Comparison of ENCODE assay signal across 18 cellular contexts in genomic region chr5:74581988-74582365, GRCh38. TPM values are rescaled to one million over a fixed set of nuclear protein-coding genes. Genes with fewer than 3 reads are reported as not detected.
DNase-seq lines count a peak whose midpoint lies in the region; ATAC-seq, FAIRE-seq and TF ChIP-seq lines count a peak whose summit lies in the region.
"Had no signal": no experiment of that assay in that cellular context is flagged by ENCODE, and none has a peak within 500 bp of the region (broad histone marks: within the 10 kb centered on the region; RNA-seq: fewer than 3 reads in every experiment).

No MANE protein-coding gene starts in this region.

- peak; percentile 27 for DNase-seq in activated CD4-positive, alpha-beta memory T cell treated with anti-CD3 and anti-CD28 coated beads for 36 hours
- no peak for DNase-seq in activated CD4-positive, alpha-beta memory T cell treated with anti-CD3 and anti-CD28 coated beads, Interleukin-2, amount 10 ng/mL, durations not matched to agents 7 days and 5 days
- DNase-seq in astrocyte of the hippocampus (ENCODE audit: low read depth, low spot score) = peak; percentile 31
- no peak for DNase-seq in HepG2 (ENCODE audit: low spot score)
- DNase-seq in Right ventricle myocardium superior = no peak
- DNase-seq in SKM-1 treated with dmso at 0.1 percent for 144 hours (lab: John Stamatoyannopoulos, UW; ENCODE audit: unreplicated experiment) = no peak
- DNase-seq: GF-D8, GOT3, NCI-H1105, NCI-H1694 treated with DMSO at 0.1 percent for 48 hours, NCI-H446 treated with DMSO at 0.1 percent for 48 hours, NCI-H748 treated with DMSO at 0.1 percent for 48 hours, SK-N-SH had no signal

- no peak for TF ChIP-seq POLR2A in HepG2 (IDR thresholded peaks at IDR 0.05; ENCODE audit: insufficient read depth in 1 of 2, low read depth in 2 of 2, low read length in 2 of 2)

- H3K9me3 ChIP-seq in HepG2 (ENCODE audit: low read length) = no peaks in the 10 kb centered on the region
- H3K9me3 ChIP-seq: SK-N-SH had no signal

- TF ChIP-seq EP300 in HepG2 (IDR thresholded peaks at IDR 0.05; ENCODE audit: low read depth in 2 of 2, low read length in 2 of 2) (no peak), HepG2 (CRISPR knock-in tag; IDR thresholded peaks at IDR 0.05; ENCODE audit: borderline replicate concordance) (no peak)

- CTCF ChIA-PET in activated CD4-positive, alpha-beta memory T cell treated with anti-CD3 and anti-CD28 coated beads for 36 hours (lab: Charles Lee) = no interaction called here
- CTCF ChIA-PET in activated CD4-positive, alpha-beta memory T cell treated with anti-CD3 and anti-CD28 coated beads, Interleukin-2, amount 10 ng/mL, durations not matched to agents 7 days and 5 days (lab: Charles Lee) = interaction anchor here (1.3 kb wide), 1 partner anchor 58 kb away, joined by 3 read pairs; the partner anchor contains the start of gene ENC1
- CTCF ChIA-PET in HepG2 (lab: Yijun Ruan, JAX; ENCODE audit: low intra/inter-chr PET ratio, low total read pairs) = no interaction called here

- H3K4me1 Mint-ChIP-seq in activated CD4-positive, alpha-beta memory T cell treated with anti-CD3 and anti-CD28 coated beads for 36 hours (ENCODE audit: low read depth) = peaks cover 35% of the 10 kb centered on the region
- peaks cover 32% of the 10 kb centered on the region for H3K4me1 Mint-ChIP-seq in activated CD4-positive, alpha-beta memory T cell treated with anti-CD3 and anti-CD28 coated beads, Interleukin-2, amount 10 ng/mL, durations not matched to agents 7 days and 5 days

- H3K4me3 Mint-ChIP-seq in activated CD4-positive, alpha-beta memory T cell treated with anti-CD3 and anti-CD28 coated beads for 36 hours = no peak overlapping the region
- no peak overlapping the region for H3K4me3 Mint-ChIP-seq in activated CD4-positive, alpha-beta memory T cell treated with anti-CD3 and anti-CD28 coated beads, Interleukin-2, amount 10 ng/mL, durations not matched to agents 7 days and 5 days

- no peak overlapping the region for H3K4me2 ChIP-seq in HepG2 (ENCODE audit: low read depth, low read length)
- H3K4me2 ChIP-seq: SK-N-SH had no signal

- POLR2A ChIA-PET in activated CD4-positive, alpha-beta memory T cell treated with anti-CD3 and anti-CD28 coated beads for 36 hours (lab: Charles Lee) = interaction anchor here (0.7 kb wide), 1 partner anchor 51 kb away, joined by 3 read pairs; no protein-coding TSS in a partner anchor
- POLR2A ChIA-PET in activated CD4-positive, alpha-beta memory T cell treated with anti-CD3 and anti-CD28 coated beads, Interleukin-2, amount 10 ng/mL, durations not matched to agents 7 days and 5 days (lab: Charles Lee) = no interaction called here
- POLR2A ChIA-PET in HepG2 (lab: Yijun Ruan, JAX) = interaction anchor here (1.0 kb wide), 1 partner anchor 51 kb away, joined by 6 read pairs; no protein-coding TSS in a partner anchor

- no peak overlapping the region for H3K27ac Mint-ChIP-seq in activated CD4-positive, alpha-beta memory T cell treated with anti-CD3 and anti-CD28 coated beads for 36 hours
- H3K27ac Mint-ChIP-seq in activated CD4-positive, alpha-beta memory T cell treated with anti-CD3 and anti-CD28 coated beads, Interleukin-2, amount 10 ng/mL, durations not matched to agents 7 days and 5 days = no peak overlapping the region

- no peak overlapping the region for H3K4me3 ChIP-seq in HepG2 (replicated peaks in 1 of 3; ENCODE audit: insufficient read depth in 1 of 3, low read depth in 2 of 3, low read length in 3 of 3)
- H3K4me3 ChIP-seq: K562 had no signal

- H3K9me3 Mint-ChIP-seq in activated CD4-positive, alpha-beta memory T cell treated with anti-CD3 and anti-CD28 coated beads for 36 hours = no peaks in the 10 kb centered on the region
- H3K9me3 Mint-ChIP-seq in activated CD4-positive, alpha-beta memory T cell treated with anti-CD3 and anti-CD28 coated beads, Interleukin-2, amount 10 ng/mL, durations not matched to agents 7 days and 5 days = no peaks in the 10 kb centered on the region

- peak overlapping the region; percentile 99 for H3K27ac ChIP-seq in HepG2 (ENCODE audit: extremely low read length, insufficient read depth, low read length)

- no peak overlapping the region for H2AFZ ChIP-seq in HepG2 (ENCODE audit: low read length)

- no peak for TF ChIP-seq CTCF in HepG2 (CRISPR knock-in tag; IDR thresholded peaks at IDR 0.05)

- no peaks in the 10 kb centered on the region for H3K27me3 ChIP-seq in HepG2 (ENCODE audit: control insufficient read depth in 1 of 2, insufficient read depth in 2 of 2, low read length in 2 of 2)

- BruUV-seq in HepG2 (replicated peaks; lab: Mats Ljungman, UMichigan) = no TSS peak

- ATAC-seq in HepG2 (no peak), Right ventricle myocardium superior (ENCODE audit: poor library complexity) (no peak), GM21529 (IDR thresholded peaks at IDR 0.05; ENCODE audit: unreplicated experiment) (no peak), GM18858 (IDR thresholded peaks at IDR 0.05; ENCODE audit: unreplicated experiment) (no peak)
- ATAC-seq: K562 had no signal

- H4K20me1 ChIP-seq in HepG2 (ENCODE audit: insufficient read depth, low read length) = no peaks in the 10 kb centered on the region

- in situ Hi-C loops in HepG2 (cut with HindIII; ENCODE audit: extremely low pct_ligation_motif_present, low pct_unique_long_range_greater_than_20kb) = loop anchor here (5.0 kb wide), 1 partner anchor 55 kb away; no protein-coding TSS in a partner anchor

- intact Hi-C loops in activated CD4-positive, alpha-beta memory T cell treated with anti-CD3 and anti-CD28 coated beads for 36 hours (cut with micrococcal nuclease) = no loop called here
- intact Hi-C loops in HepG2 (cut with micrococcal nuclease; ENCODE audit: unreplicated experiment) = loop anchor here (5.0 to 10.0 kb wide), 4 partner anchors 47 to 175 kb away; partner anchors contain the start of gene ENC1
- intact Hi-C loops in Right ventricle myocardium superior (cut with DNase I) = no loop called here

- 99% methylated on average over 4 of the region's 4 CpGs for WGBS in HepG2 (ENCODE audit: low lambda C conversion rate)

- peak overlapping the region; percentile 58; the same call in 1 of the 2 replicates for H3K9ac ChIP-seq in HepG2 (ENCODE audit: insufficient read depth, low read depth, low read length)
- H3K9ac ChIP-seq: SK-N-SH had no signal

- no peaks in the 10 kb centered on the region for H3K79me2 ChIP-seq in HepG2 (ENCODE audit: insufficient read depth, low read length)

- H3K36me3 Mint-ChIP-seq in activated CD4-positive, alpha-beta memory T cell treated with anti-CD3 and anti-CD28 coated beads for 36 hours = no peaks in the 10 kb centered on the region
- no peaks in the 10 kb centered on the region for H3K36me3 Mint-ChIP-seq in activated CD4-positive, alpha-beta memory T cell treated with anti-CD3 and anti-CD28 coated beads, Interleukin-2, amount 10 ng/mL, durations not matched to agents 7 days and 5 days (ENCODE audit: low read depth)

- FAIRE-seq in HepG2 (lab: Jason Lieb, UNC) = no peak
- FAIRE-seq: A204.1, D721Med, K562 had no signal

- H3K27me3 Mint-ChIP-seq in activated CD4-positive, alpha-beta memory T cell treated with anti-CD3 and anti-CD28 coated beads for 36 hours = peaks cover 8% of the 10 kb centered on the region
- peaks cover 30% of the 10 kb centered on the region for H3K27me3 Mint-ChIP-seq in activated CD4-positive, alpha-beta memory T cell treated with anti-CD3 and anti-CD28 coated beads, Interleukin-2, amount 10 ng/mL, durations not matched to agents 7 days and 5 days

- H3K36me3 ChIP-seq in HepG2 (replicated peaks in 1 of 2; ENCODE audit: control insufficient read depth in 1 of 2, insufficient read depth in 2 of 2, low read length in 2 of 2) = no peaks in the 10 kb centered on the region

- no peak for TF ChIP-seq RAD21 in HepG2 (CRISPR knock-in tag; IDR thresholded peaks at IDR 0.05)

- H3K4me1 ChIP-seq in HepG2 (ENCODE audit: insufficient read depth, low read length) = peaks cover 97% of the 10 kb centered on the region

TF ChIP-seq in HepG2, 621 proteins besides CTCF, POLR2A, EP300 and RAD21 (continues in another document):
- TF ChIP-seq MAZ (IDR thresholded peaks at IDR 0.05; ENCODE audit: borderline replicate concordance, low read depth, low read length) (no peak), MAZ (CRISPR knock-in tag; IDR thresholded peaks at IDR 0.05; ENCODE audit: low read depth) (no peak), ZNF652 (CRISPR knock-in tag; IDR thresholded peaks at IDR 0.05; ENCODE audit: borderline replicate concordance, low read depth) (0 out of 2 replicates have a peak, but pooled peaks have one; percentile 26)

RNA-seq across cellular contexts. Expression of gene ENC1, which starts 58.6 kb away (rescaled TPM):
- total RNA-seq in activated CD4-positive, alpha-beta memory T cell treated with anti-CD3 and anti-CD28 coated beads for 36 hours = under 1 TPM; 0.29 to 0.44 TPM
- total RNA-seq in activated CD4-positive, alpha-beta memory T cell treated with anti-CD3 and anti-CD28 coated beads, Interleukin-2, amount 10 ng/mL, durations not matched to agents 7 days and 5 days = under 1 TPM; 0.43 to 0.73 TPM
- total RNA-seq in HepG2 (2016; rRNA removed; fragmentation: Illumina TruSeq; extraction: Trizol) = 63.8 and 69.9 TPM in 2 replicates
- total RNA-seq in HepG2 (2016; cell fraction: cytosol; rRNA removed; fragmentation: Illumina TruSeq; extraction: Trizol; ENCODE audit: low read depth) = 33.8 and 33.9 TPM in 2 replicates
- 61.8 and 63.2 TPM in 2 replicates for total RNA-seq in HepG2 (2016; cell fraction: insoluble cytoplasmic fraction; rRNA removed; fragmentation: Illumina TruSeq; extraction: Trizol)
- 48.4 and 54.2 TPM in 2 replicates for total RNA-seq in HepG2 (2016; cell fraction: membrane; rRNA removed; fragmentation: Illumina TruSeq; extraction: Trizol)
- total RNA-seq in HepG2 (2016; cell fraction: nucleus; rRNA removed; fragmentation: Illumina TruSeq; extraction: Trizol) = 60.3 and 63.7 TPM in 2 replicates
- 61.6 and 64.4 TPM in 2 replicates for polyA plus RNA-seq in HepG2 (2011; rRNA removed)
- polyA plus RNA-seq in HepG2 (2011; cell fraction: cytosol; rRNA removed) = 32.3 and 55.9 TPM in 2 replicates
- 251 and 317 TPM in 2 replicates for polyA plus RNA-seq in HepG2 (2011; cell fraction: nucleus; rRNA removed)
- 54.2 and 69.2 TPM in 2 replicates for polyA plus RNA-seq in HepG2 (2012)
- 2.0 and 2.4 TPM in 2 replicates for polyA plus RNA-seq in HepG2 (2016; cell fraction: cytosol; fragmentation: Illumina TruSeq; extraction: Trizol; ENCODE audit: low read depth)
- polyA plus RNA-seq in HepG2 (2016; cell fraction: insoluble cytoplasmic fraction; fragmentation: Illumina TruSeq; extraction: Trizol; ENCODE audit: low read depth) = 40.2 and 43.8 TPM in 2 replicates
- polyA plus RNA-seq in HepG2 (2016; cell fraction: membrane; fragmentation: Illumina TruSeq; extraction: Trizol; ENCODE audit: low read depth) = 9.1 and 9.2 TPM in 2 replicates
- 102 and 108 TPM in 2 replicates for polyA plus RNA-seq in HepG2 (2016; cell fraction: nucleus; fragmentation: Illumina TruSeq; extraction: Trizol; ENCODE audit: insufficient read depth, low read depth)
- polyA minus RNA-seq in HepG2 (2011; rRNA and poly(A)+ RNA removed; ENCODE audit: low replicate concordance) = 0.19 and 296 TPM in 2 replicates
- 71.8 and 103 TPM in 2 replicates for polyA minus RNA-seq in HepG2 (2011; cell fraction: cytosol; rRNA and poly(A)+ RNA removed)
- 162 and 227 TPM in 2 replicates for polyA minus RNA-seq in HepG2 (2011; cell fraction: nucleus; rRNA and poly(A)+ RNA removed)
- total RNA-seq in Right ventricle myocardium superior = 2.3 TPM

Comparison
In these comparisons a context has a peak if more than half of its experiments do, and no peak if none do; other contexts are left out.
1. DNase-seq: peak in activated CD4-positive, alpha-beta memory T cell treated with anti-CD3 and anti-CD28 coated beads for 36 hours (single experiment) and astrocyte of the hippocampus (single experiment); none in activated CD4-positive, alpha-beta memory T cell treated with anti-CD3 and anti-CD28 coated beads, Interleukin-2, amount 10 ng/mL, durations not matched to agents 7 days and 5 days (single experiment), HepG2 (single experiment), Right ventricle myocardium superior (single experiment) and SKM-1 treated with dmso at 0.1 percent for 144 hours (single experiment).
2. RNA of gene ENC1, which starts 58.6 kb away (total RNA-seq): 33.8 to 69.9 TPM in HepG2; 2.3 TPM in Right ventricle myocardium superior (single experiment), 0.43 to 0.73 TPM in activated CD4-positive, alpha-beta memory T cell treated with anti-CD3 and anti-CD28 coated beads, Interleukin-2, amount 10 ng/mL, durations not matched to agents 7 days and 5 days and 0.29 to 0.44 TPM in activated CD4-positive, alpha-beta memory T cell treated with anti-CD3 and anti-CD28 coated beads for 36 hours; every median in the first group is over 10 times any median in the second.